ENCODE assay signal across 8 cellular contexts in the genomic region with DNA sequence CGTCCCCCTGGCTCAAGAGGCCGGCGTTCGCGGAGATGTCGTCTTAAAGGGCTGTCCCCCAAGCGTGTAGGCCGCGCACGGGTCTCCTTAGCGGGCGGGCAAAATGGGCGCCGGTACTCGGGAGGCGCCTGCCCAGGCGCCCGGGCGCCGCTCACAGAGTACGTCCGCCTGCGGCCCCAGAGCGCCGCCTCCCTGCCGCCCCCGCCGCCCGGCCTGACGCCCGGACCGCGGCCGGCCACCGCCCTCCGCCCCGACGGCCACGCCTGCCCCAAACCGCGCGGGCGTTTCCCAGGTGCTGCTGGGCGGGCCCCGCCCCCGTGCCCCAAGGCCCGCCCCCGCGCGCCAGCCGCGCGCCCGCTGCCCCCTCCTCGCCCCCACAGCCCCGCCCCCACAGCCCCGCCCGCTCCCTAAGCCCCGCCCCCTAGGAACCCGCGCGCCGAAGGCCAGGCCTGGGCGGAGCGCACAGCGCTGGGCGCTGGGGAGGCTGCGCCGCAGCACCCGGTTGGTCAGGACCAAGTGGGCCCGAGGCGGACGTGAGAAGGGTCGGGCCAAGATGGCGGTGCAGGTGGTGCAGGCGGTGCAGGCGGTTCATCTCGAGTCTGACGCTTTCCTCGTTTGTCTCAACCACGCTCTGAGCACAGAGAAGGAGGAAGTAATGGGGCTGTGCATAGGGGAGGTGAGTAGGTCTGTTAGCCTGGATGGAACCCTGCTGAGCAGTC. TPM values are rescaled to one million over a fixed set of nuclear protein-coding genes. Genes with fewer than 3 reads are reported as not detected.
DNase-seq lines count a peak whose midpoint lies in the region; ATAC-seq and TF ChIP-seq lines count a peak whose summit lies in the region.

TSS of gene BRCC3 (plus strand) at position 534 of the 719 bp plus-strand sequence. CDS start at position 554, 20 bp downstream.
A gene with protein sequence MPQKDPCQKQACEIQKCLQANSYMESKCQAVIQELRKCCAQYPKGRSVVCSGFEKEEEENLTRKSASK (minus strand): TSS at position 162 of the 719 bp plus-strand sequence. CDS start 7,113 bp downstream, outside the sequence.
A gene with protein sequence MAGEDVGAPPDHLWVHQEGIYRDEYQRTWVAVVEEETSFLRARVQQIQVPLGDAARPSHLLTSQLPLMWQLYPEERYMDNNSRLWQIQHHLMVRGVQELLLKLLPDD (minus strand): TSS at position 162 of the 719 bp plus-strand sequence. CDS start 5,126 bp downstream, outside the sequence.

- POLR2A ChIA-PET in AG04449 (lab: Yijun Ruan, JAX) (no interaction called here), WTC11 (lab: Charles Lee) (no interaction called here)

- H3K9me3 Mint-ChIP-seq in WTC11: no peaks in the 10 kb centered on the region

- H3K4me3 Mint-ChIP-seq in WTC11: peak within 1 kb of the TSS; percentile 90

- peak within 1 kb of the TSS; percentile 93 for H3K27ac Mint-ChIP-seq in WTC11

- H3K4me3 ChIP-seq in AG04449 (ENCODE audit: low read depth, low read length) (peak within 1 kb of the TSS; percentile 71), cardiac fibroblast (replicated peaks in 1 of 2; ENCODE audit: low read depth in 2 of 2, low read length in 2 of 2) (peak within 1 kb of the TSS; percentile 66 to 72)

- ATAC-seq in GM18873 (IDR thresholded peaks at IDR 0.05; ENCODE audit: low FRiP score, unreplicated experiment): peak; percentile 63
- ATAC-seq in HG03108 (IDR thresholded peaks at IDR 0.05; ENCODE audit: unreplicated experiment): peak; percentile 88
- peak; percentile 97 for ATAC-seq in WTC11

- DNase-seq in AG04449 (ENCODE audit: low read depth, low spot score): no peak
- peak; percentile 95 for DNase-seq in NCI-H2227 (lab: John Stamatoyannopoulos, UW; ENCODE audit: unreplicated experiment)
- peak; percentile 75 for DNase-seq in WTC11 (ENCODE audit: low spot score)
- DNase-seq in cardiac fibroblast (ENCODE audit: low read depth in 2 of 2): peak; percentile 75 to 87
- DNase-seq in iris pigment epithelial cell (ENCODE audit: low read depth): peak; percentile 76
- peak; percentile 52 to 61 for DNase-seq in stimulated activated CD4-positive, alpha-beta T cell treated with anti-CD3 and anti-CD28 coated beads, Interleukin-12 subunit alpha, Interleukin-12 subunit beta, amount 100 ng/mL, for 24 hours (ENCODE audit: low read depth in 2 of 2)

- no peaks in the 10 kb centered on the region for H3K27me3 Mint-ChIP-seq in WTC11 (ENCODE audit: low read depth)

- peaks cover 17% of the 10 kb centered on the region for H3K4me1 Mint-ChIP-seq in WTC11

- CTCF ChIA-PET in AG04449 (lab: Yijun Ruan, JAX) (interaction anchor here (0.6 to 7.1 kb wide), 2 partner anchors 14 to 23 kb away, joined by 3 to 47 read pairs; no protein-coding TSS in a partner anchor), WTC11 (lab: Charles Lee) (interaction anchor here (0.7 to 1.0 kb wide), 2 partner anchors 15 to 16 kb away, joined by 3 read pairs; no protein-coding TSS in a partner anchor)

- TF ChIP-seq CTCF in AG04449 (IDR thresholded peaks at IDR 0.05; ENCODE audit: insufficient read depth, low read length, missing control alignments) (no peak), WTC11 (IDR thresholded peaks at IDR 0.05) (no peak), cardiac fibroblast (IDR thresholded peaks at IDR 0.05; ENCODE audit: low read depth, low read length) (no peak)

- peaks cover 27% of the 10 kb centered on the region for H3K36me3 Mint-ChIP-seq in WTC11

TF ChIP-seq in WTC11, 78 proteins besides CTCF, POLR2A, EP300 and RAD21:
- TF ChIP-seq TP53 (CRISPR knock-in tag; IDR thresholded peaks at IDR 0.05): no peak
- peak; percentile 58; the same call in 1 of the 2 replicates for TF ChIP-seq SP1 (CRISPR knock-in tag; conservative IDR thresholded peaks at IDR 0.05)
TF ChIP-seq in WTC11: peak in this region for 1.

RNA-seq across cellular contexts. Expression of gene BRCC3, which starts in this region (rescaled TPM):
- total RNA-seq in WTC11 (2021): 18.5 to 19.6 TPM (median 19.4 TPM) in 3 replicates

RNA-seq across cellular contexts. Expression of the second gene that starts in this region (rescaled TPM):
- total RNA-seq in WTC11 (2021): 3.0 to 6.4 TPM (median 5.9 TPM) in 3 replicates

RNA-seq across cellular contexts. Expression of the third gene that starts in this region (rescaled TPM):
- 8.6 to 12.8 TPM (median 10.1 TPM) in 3 replicates for total RNA-seq in WTC11 (2021)
